ENCODE assay signal across 8 cellular contexts in genomic region chr5:40841068-40841805, GRCh38. TPM values are rescaled to one million over a fixed set of nuclear protein-coding genes. Genes with fewer than 3 reads are reported as not detected.
DNase-seq lines count a peak whose midpoint lies in the region; ATAC-seq and TF ChIP-seq lines count a peak whose summit lies in the region.

CARD6 (plus strand) TSS chr5:40841367; CDS start chr5:40841383, 16 bp downstream.

- peaks cover 0 to 6% of the 10 kb centered on the region in 2 donors for H3K27me3 Mint-ChIP-seq in natural killer cell (ENCODE audit: low read depth in 2 of 2)

- in situ Hi-C loops in GM13977 (cut with MboI; ENCODE audit: low pct_unique_long_range_greater_than_20kb, low sequenced_read_pairs, unreplicated experiment): no loop called here

- H3K9me3 ChIP-seq in RWPE2 (ENCODE audit: severe bottlenecking) (no peaks in the 10 kb centered on the region), prostate gland (no peaks in the 10 kb centered on the region)

- H3K4me3 Mint-ChIP-seq in natural killer cell: peak within 1 kb of the TSS; percentile 100

- H3K4me1 Mint-ChIP-seq in natural killer cell: peaks cover 28 to 31% of the 10 kb centered on the region in 2 donors

- peaks cover 7% of the 10 kb centered on the region for H3K36me3 Mint-ChIP-seq in natural killer cell

- TF ChIP-seq CTCF in RWPE2 (IDR thresholded peaks at IDR 0.05; ENCODE audit: poor library complexity, severe bottlenecking) (peak; percentile 40), epithelial cell of esophagus (IDR thresholded peaks at IDR 0.05; ENCODE audit: insufficient read depth, low read depth, low read length, missing control alignments) (no peak), natural killer cell (IDR thresholded peaks at IDR 0.05) (no peak), GM13977 (IDR thresholded peaks at IDR 0.05; ENCODE audit: extremely low read depth, insufficient read depth, missing control alignments) (no peak), prostate gland (IDR thresholded peaks at IDR 0.05) (no peak)

- WGBS in prostate gland: 43% methylated on average over 9 of the region's 9 CpGs

- peaks cover 16% of the 10 kb centered on the region for H3K4me1 ChIP-seq in RWPE2 (ENCODE audit: insufficient read depth, poor library complexity, severe bottlenecking)
- H3K4me1 ChIP-seq in prostate gland (replicated peaks): no peaks in the 10 kb centered on the region

- no peak for DNase-seq in RWPE2 (ENCODE audit: low spot score)
- peak; percentile 52 for DNase-seq in epithelial cell of esophagus (ENCODE audit: low read depth)
- DNase-seq in natural killer cell: no peak
- DNase-seq in GM13977 (ENCODE audit: low spot score): no peak
- DNase-seq in prostate gland (ENCODE audit: low spot score): no peak

- no peaks in the 10 kb centered on the region for H3K36me3 ChIP-seq in RWPE2 (ENCODE audit: low read depth)
- H3K36me3 ChIP-seq in prostate gland: no peaks in the 10 kb centered on the region

- TF ChIP-seq POLR2A in GM18505 (IDR thresholded peaks at IDR 0.05; ENCODE audit: borderline replicate concordance, extremely low read depth, insufficient read depth, insufficient read length) (peak; percentile 22), prostate gland (IDR thresholded peaks at IDR 0.05) (no peak)

- ATAC-seq in GM18505 (IDR thresholded peaks at IDR 0.05; ENCODE audit: unreplicated experiment): peak; percentile 52
- peak; percentile 55 for ATAC-seq in HG02852 (IDR thresholded peaks at IDR 0.05; ENCODE audit: unreplicated experiment)
- peak; percentile 37 for ATAC-seq in RWPE2 (ENCODE audit: low read depth)
- ATAC-seq in natural killer cell: peak; percentile 24 to 65 (median 57)
- ATAC-seq in HG03175 (IDR thresholded peaks at IDR 0.05; ENCODE audit: unreplicated experiment): no peak

- H3K9me3 Mint-ChIP-seq in natural killer cell: no peaks in the 10 kb centered on the region

- intact Hi-C loops in natural killer cell (cut with micrococcal nuclease): no loop called here
- intact Hi-C loops in prostate gland (cut with DNase I): no loop called here

- peak within 1 kb of the TSS; percentile 91 to 98 for H3K27ac Mint-ChIP-seq in natural killer cell

- H3K4me3 ChIP-seq in RWPE2 (ENCODE audit: severe bottlenecking): peak within 1 kb of the TSS; percentile 32
- H3K4me3 ChIP-seq in epithelial cell of esophagus (ENCODE audit: low read length): peak within 1 kb of the TSS; percentile 53
- peak within 1 kb of the TSS in 1 of 2 donors; percentile 5 for H3K4me3 ChIP-seq in prostate gland

- H3K27me3 ChIP-seq in RWPE2 (ENCODE audit: insufficient read depth, poor library complexity, severe bottlenecking) (no peaks in the 10 kb centered on the region), prostate gland (replicated peaks; ENCODE audit: insufficient read depth) (no peaks in the 10 kb centered on the region)

- H3K27ac ChIP-seq in RWPE2 (ENCODE audit: poor library complexity, severe bottlenecking): peak within 1 kb of the TSS; percentile 56
- H3K27ac ChIP-seq in prostate gland: peak within 1 kb of the TSS in 1 of 2 donors; percentile 28

RNA-seq across cellular contexts. Expression of gene CARD6, which starts in this region (rescaled TPM):
- total RNA-seq in natural killer cell (1 to 10 TPM; 3.4 to 5.2 (median 3.9) TPM), prostate gland (1 to 10 TPM; 1.3 to 5.4 TPM)
